In genomic region chrX:39445336-39445735, GRCh38 we compare ENCODE assay signal across 8 cellular contexts.
DNase-seq lines count a peak whose midpoint lies in the region; ATAC-seq and TF ChIP-seq lines count a peak whose summit lies in the region.

No MANE protein-coding gene starts in this region.

- ATAC-seq in mucosa of descending colon (peak; percentile 18), HG03097 (IDR thresholded peaks at IDR 0.05; ENCODE audit: low FRiP score, unreplicated experiment) (no peak), GM18520 (IDR thresholded peaks at IDR 0.05; ENCODE audit: unreplicated experiment) (no peak), aorta (ENCODE audit: low FRiP score) (no peak)

- no peak overlapping the region for H3K4me3 Mint-ChIP-seq in Calu3 (ENCODE audit: low read depth, unreplicated experiment)
- H3K4me3 Mint-ChIP-seq in activated T-helper 2 cell treated with anti-CD3 and anti-CD28 coated beads, Interferon-gamma antibody, Interleukin-2, Interleukin-4, amounts not matched to agents 10 μg/mL and 5 μg/mL and 100 μg/mL, durations not matched to agents 14 hours and 24 hours and 36 hours (ENCODE audit: low read depth) = no peak overlapping the region

- H3K27ac Mint-ChIP-seq in Calu3 (ENCODE audit: unreplicated experiment) = no peak overlapping the region
- H3K27ac Mint-ChIP-seq in activated T-helper 2 cell treated with anti-CD3 and anti-CD28 coated beads, Interferon-gamma antibody, Interleukin-2, Interleukin-4, amounts not matched to agents 10 μg/mL and 5 μg/mL and 100 μg/mL, durations not matched to agents 14 hours and 24 hours and 36 hours = peak overlapping the region; percentile 21

- H3K36me3 ChIP-seq in mucosa of descending colon (ENCODE audit: low read depth) (no peaks in the 10 kb centered on the region), aorta (ENCODE audit: control insufficient read depth in 1 of 2, insufficient read depth in 2 of 2, low read length in 1 of 2) (no peaks in the 10 kb centered on the region)

- peaks cover 4% of the 10 kb centered on the region for H3K9me3 Mint-ChIP-seq in Calu3 (ENCODE audit: low read depth, unreplicated experiment)
- peaks cover 6% of the 10 kb centered on the region for H3K9me3 Mint-ChIP-seq in activated T-helper 2 cell treated with anti-CD3 and anti-CD28 coated beads, Interferon-gamma antibody, Interleukin-2, Interleukin-4, amounts not matched to agents 10 μg/mL and 5 μg/mL and 100 μg/mL, durations not matched to agents 14 hours and 24 hours and 36 hours

- DNase-seq in Calu3 (peak; percentile 15), NB4 (ENCODE audit: low read depth) (peak; percentile 11), mucosa of descending colon (peak in 2 of 3 donors; percentile 37 to 77), cortex of kidney (lab: John Stamatoyannopoulos, UW) (no peak), aorta (no peak)
- no peak for DNase-seq in activated T-helper 2 cell treated with anti-CD3 and anti-CD28 coated beads, Interferon-gamma antibody, Interleukin-2, Interleukin-4, amounts not matched to agents 10 μg/mL and 5 μg/mL and 100 μg/mL, durations not matched to agents 14 hours and 24 hours and 36 hours (ENCODE audit: low spot score)

- no peak overlapping the region for H3K4me3 ChIP-seq in NB4 (ENCODE audit: low read depth, low read length)
- H3K4me3 ChIP-seq in mucosa of descending colon = no peak overlapping the region
- no peak overlapping the region for H3K4me3 ChIP-seq in aorta (ENCODE audit: low read length in 2 of 2)

- H3K36me3 Mint-ChIP-seq in Calu3 (ENCODE audit: insufficient read depth, unreplicated experiment) = no peaks in the 10 kb centered on the region
- H3K36me3 Mint-ChIP-seq in activated T-helper 2 cell treated with anti-CD3 and anti-CD28 coated beads, Interferon-gamma antibody, Interleukin-2, Interleukin-4, amounts not matched to agents 10 μg/mL and 5 μg/mL and 100 μg/mL, durations not matched to agents 14 hours and 24 hours and 36 hours (ENCODE audit: low read depth) = peaks cover 6% of the 10 kb centered on the region

- intact Hi-C loops in Calu3 (cut with micrococcal nuclease; ENCODE audit: unreplicated experiment) = no loop called here
- intact Hi-C loops in activated T-helper 2 cell treated with anti-CD3 and anti-CD28 coated beads, Interferon-gamma antibody, Interleukin-2, Interleukin-4, amounts not matched to agents 10 μg/mL and 5 μg/mL and 100 μg/mL, durations not matched to agents 14 hours and 24 hours and 36 hours (cut with micrococcal nuclease) = loop anchor here (10.0 kb wide), 1 partner anchor 59 kb away; no protein-coding TSS in a partner anchor
- intact Hi-C loops in mucosa of descending colon (cut with DNase I, micrococcal nuclease) = no loop called here
- intact Hi-C loops in aorta (cut with DNase I) = no loop called here

- no peaks in the 10 kb centered on the region for H3K4me1 ChIP-seq in mucosa of descending colon (ENCODE audit: low read depth)
- H3K4me1 ChIP-seq in aorta (ENCODE audit: control insufficient read depth in 1 of 2, insufficient read depth in 2 of 2, low read length in 2 of 2) = no peaks in the 10 kb centered on the region

- H3K9me3 ChIP-seq in mucosa of descending colon = no peaks in the 10 kb centered on the region
- H3K9me3 ChIP-seq in aorta (ENCODE audit: control insufficient read depth, low read length) = no peaks in the 10 kb centered on the region

- H3K4me1 Mint-ChIP-seq in Calu3 (ENCODE audit: low read depth, unreplicated experiment) = no peaks in the 10 kb centered on the region
- peaks cover 51% of the 10 kb centered on the region for H3K4me1 Mint-ChIP-seq in activated T-helper 2 cell treated with anti-CD3 and anti-CD28 coated beads, Interferon-gamma antibody, Interleukin-2, Interleukin-4, amounts not matched to agents 10 μg/mL and 5 μg/mL and 100 μg/mL, durations not matched to agents 14 hours and 24 hours and 36 hours (ENCODE audit: low read depth)

- peaks cover 33% of the 10 kb centered on the region for H3K27me3 Mint-ChIP-seq in Calu3 (ENCODE audit: unreplicated experiment)
- H3K27me3 Mint-ChIP-seq in activated T-helper 2 cell treated with anti-CD3 and anti-CD28 coated beads, Interferon-gamma antibody, Interleukin-2, Interleukin-4, amounts not matched to agents 10 μg/mL and 5 μg/mL and 100 μg/mL, durations not matched to agents 14 hours and 24 hours and 36 hours (ENCODE audit: low read depth) = no peaks in the 10 kb centered on the region

- TF ChIP-seq CTCF in Calu3 (IDR thresholded peaks at IDR 0.05; ENCODE audit: unreplicated experiment) (no peak), NB4 (IDR thresholded peaks at IDR 0.05; ENCODE audit: low read depth, low read length) (peak; percentile 19), mucosa of descending colon (IDR thresholded peaks at IDR 0.05) (no peak)

- H3K27me3 ChIP-seq in aorta (ENCODE audit: control insufficient read depth in 1 of 2, insufficient read depth in 2 of 2, low read length in 1 of 2) = no peaks in the 10 kb centered on the region

- no peak overlapping the region for H3K27ac ChIP-seq in aorta (ENCODE audit: low read depth in 1 of 2, low read length in 2 of 2)

- 59 to 62% methylated on average over 4 of the region's 4 CpGs for WGBS in aorta, 2 donors

- TF ChIP-seq POLR2A in NB4 (IDR thresholded peaks at IDR 0.05; ENCODE audit: extremely low read depth, insufficient read length) = no peak

- CTCF ChIA-PET in Calu3 (lab: Charles Lee) = no interaction called here

- BruUV-seq in Calu3 (replicated peaks; lab: Mats Ljungman, UMichigan) = no TSS peak

Comparison
In these comparisons a context has a peak if more than half of its experiments do, and no peak if none do; other contexts are left out.
1. DNase-seq: peak in Calu3 (single experiment), NB4 (single experiment) and mucosa of descending colon (2 of 3); none in activated T-helper 2 cell treated with anti-CD3 and anti-CD28 coated beads, Interferon-gamma antibody, Interleukin-2, Interleukin-4, amounts not matched to agents 10 μg/mL and 5 μg/mL and 100 μg/mL, durations not matched to agents 14 hours and 24 hours and 36 hours (single experiment), cortex of kidney (single experiment) and aorta (0 of 2).